In genomic region chr9:87499455-87500015, GRCh38 we compare ENCODE assay signal across 8 cellular contexts. TPM values are rescaled to one million over a fixed set of nuclear protein-coding genes. Genes with fewer than 3 reads are reported as not detected.
A peak's percentile ranks its signal among the peaks of the same experiment; 100 is the strongest.
DNase-seq lines count a peak whose midpoint lies in the region; ATAC-seq, FAIRE-seq and TF ChIP-seq lines count a peak whose summit lies in the region.

No MANE protein-coding gene starts in this region.

- peak overlapping the region; percentile 73 for H3K4me3 Mint-ChIP-seq in natural killer cell

- TF ChIP-seq CTCF in GM13977 (IDR thresholded peaks at IDR 0.05; ENCODE audit: extremely low read depth, insufficient read depth, missing control alignments) (no peak), astrocyte of the cerebellum (IDR thresholded peaks at IDR 0.05; ENCODE audit: low read depth, low read length, missing control alignments) (no peak), natural killer cell (IDR thresholded peaks at IDR 0.05) (no peak), D721Med (IDR thresholded peaks at IDR 0.05; ENCODE audit: insufficient read depth, missing control alignments) (no peak)

- no peak for FAIRE-seq in D721Med (lab: Jason Lieb, UNC)

- DNase-seq in GM13977 (ENCODE audit: low spot score) (peak; percentile 57), astrocyte of the cerebellum (ENCODE audit: low read depth) (no peak), natural killer cell (no peak), D721Med (ENCODE audit: insufficient read length, low spot score) (no peak), EL (no peak)
- no peak for DNase-seq in activated CD8-positive, alpha-beta memory T cell treated with anti-CD3 and anti-CD28 coated beads, Interleukin-2, amount 50 U/mL, for 4 hours
- no peak for DNase-seq in stimulated activated CD4-positive, alpha-beta T cell treated with anti-CD3 and anti-CD28 coated beads, Interleukin-4, amount 100 ng/mL, for 1 hour

- peak overlapping the region; percentile 73 for H3K4me3 ChIP-seq in astrocyte of the cerebellum (ENCODE audit: low read depth, low read length)

- intact Hi-C loops in natural killer cell (cut with micrococcal nuclease): no loop called here

- H3K9me3 Mint-ChIP-seq in natural killer cell: no peaks in the 10 kb centered on the region

- H3K27ac Mint-ChIP-seq in natural killer cell: peak overlapping the region in 1 of 2 donors; percentile 60

- H3K4me1 Mint-ChIP-seq in natural killer cell: peaks cover 6 to 14% of the 10 kb centered on the region in 2 donors

- no peaks in the 10 kb centered on the region for H3K36me3 Mint-ChIP-seq in natural killer cell

- peaks cover 18 to 28% of the 10 kb centered on the region in 2 donors for H3K27me3 Mint-ChIP-seq in natural killer cell (ENCODE audit: low read depth in 2 of 2)

- in situ Hi-C loops in GM13977 (cut with MboI; ENCODE audit: low pct_unique_long_range_greater_than_20kb, low sequenced_read_pairs, unreplicated experiment) (no loop called here), astrocyte of the cerebellum (cut with HindIII; ENCODE audit: low sequenced_read_pairs) (no loop called here)

- ATAC-seq in HG02678 (IDR thresholded peaks at IDR 0.05; ENCODE audit: unreplicated experiment) (peak; percentile 59), natural killer cell (no peak)

RNA-seq across cellular contexts. Expression of gene DAPK1, which starts 1.9 kb away (rescaled TPM):
- total RNA-seq in natural killer cell: 10 to 100 TPM; 12.2 to 26.5 (median 22.7) TPM
